14 cellular contexts compared by ENCODE assay signal in the genomic region with DNA sequence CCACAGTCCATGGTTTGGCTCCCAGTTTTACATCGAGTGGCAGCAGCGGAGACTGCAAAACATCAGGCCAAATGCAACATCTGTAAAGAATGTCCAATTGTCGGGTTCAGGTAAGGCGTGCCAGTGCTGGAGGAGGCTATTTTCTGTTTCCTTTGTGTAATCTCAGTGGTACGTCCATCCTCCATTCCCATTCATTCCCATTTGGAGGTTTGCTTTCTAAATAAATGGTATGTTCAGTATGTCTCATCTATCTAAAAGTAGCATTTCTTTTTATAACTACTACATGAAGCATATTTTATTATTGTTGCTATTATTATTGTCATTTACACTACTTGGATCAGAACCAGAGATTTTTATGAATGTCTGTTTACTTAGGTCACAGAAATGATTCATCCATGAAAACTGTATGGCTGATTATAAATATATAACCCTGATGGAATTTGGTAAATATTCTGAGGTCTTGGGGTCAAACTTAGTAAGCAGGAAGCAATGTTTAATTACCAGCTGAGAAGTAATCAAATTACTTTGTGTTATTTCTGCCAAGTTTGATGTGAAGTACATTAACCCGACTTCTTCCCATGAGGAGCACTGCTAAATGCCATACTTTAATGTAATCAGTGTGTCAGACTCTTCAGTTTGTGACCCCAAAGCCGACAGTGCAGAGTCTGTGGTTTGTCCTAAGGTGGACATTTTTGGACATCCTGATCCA.
DNase-seq lines count a peak whose midpoint lies in the region; ATAC-seq, FAIRE-seq and TF ChIP-seq lines count a peak whose summit lies in the region.
"Had no signal": no experiment of that assay in that cellular context is flagged by ENCODE, and none has a peak within 500 bp of the region (broad histone marks: within the 10 kb centered on the region; RNA-seq: fewer than 3 reads in every experiment).

No MANE protein-coding gene starts in this region.

- no peak for FAIRE-seq in endothelial cell of umbilical vein (lab: Jason Lieb, UNC)
- FAIRE-seq: frontal cortex had no signal

- H3K79me2 ChIP-seq in PC-9 (ENCODE audit: low read depth) (no peaks in the 10 kb centered on the region), endothelial cell of umbilical vein (ENCODE audit: control insufficient read depth, insufficient read depth, low read length) (no peaks in the 10 kb centered on the region), smooth muscle cell (ENCODE audit: low read depth) (no peaks in the 10 kb centered on the region)

- H3K4me1 ChIP-seq in PC-9 (replicated peaks; ENCODE audit: insufficient read depth) (peaks cover 30% of the 10 kb centered on the region), endothelial cell of umbilical vein (ENCODE audit: control insufficient read depth, extremely low read depth, insufficient read depth, low read length) (peaks cover 11% of the 10 kb centered on the region), smooth muscle cell (ENCODE audit: low read depth) (no peaks in the 10 kb centered on the region), right cardiac atrium (ENCODE audit: control insufficient read depth, insufficient read depth, low read length) (no peaks in the 10 kb centered on the region)
- H3K4me1 ChIP-seq: Caco-2 had no signal

- H3K4me3 ChIP-seq in PC-9: no peak overlapping the region
- no peak overlapping the region for H3K4me3 ChIP-seq in endothelial cell of umbilical vein (replicated peaks in 1 of 3; ENCODE audit: insufficient read depth in 1 of 3, low read depth in 1 of 3, low read length in 3 of 3)
- no peak overlapping the region for H3K4me3 ChIP-seq in smooth muscle cell
- H3K4me3 ChIP-seq in right cardiac atrium (ENCODE audit: low read length): no peak overlapping the region

- CTCF ChIA-PET in PC-9 (lab: Charles Lee) (no interaction called here), endothelial cell of umbilical vein (lab: Charles Lee) (no interaction called here)

- H3K9me3 ChIP-seq in PC-9 (ENCODE audit: insufficient read depth, low read depth): peaks cover 6% of the 10 kb centered on the region
- no peaks in the 10 kb centered on the region for H3K9me3 ChIP-seq in endothelial cell of umbilical vein (replicated peaks; ENCODE audit: control insufficient read depth, insufficient read depth, low read length)
- no peaks in the 10 kb centered on the region for H3K9me3 ChIP-seq in smooth muscle cell (replicated peaks; ENCODE audit: low read depth)
- no peaks in the 10 kb centered on the region for H3K9me3 ChIP-seq in right cardiac atrium (ENCODE audit: control insufficient read depth, low read length)
- H3K9me3 ChIP-seq: Caco-2 had no signal

- H3F3A ChIP-seq in PC-9 (ENCODE audit: insufficient read depth, low read depth) (peaks cover 25% of the 10 kb centered on the region; the same call in 1 of the 2 replicates), smooth muscle cell (ENCODE audit: low read depth) (no peaks in the 10 kb centered on the region)

- H3K36me3 ChIP-seq in PC-9 (ENCODE audit: low read depth): peaks cover 8% of the 10 kb centered on the region; the same call in 1 of the 2 replicates
- peaks cover 3 to 10% of the 10 kb centered on the region in 2 experiments for H3K36me3 ChIP-seq in endothelial cell of umbilical vein (ENCODE audit: control insufficient read depth in 2 of 2, extremely low read depth in 1 of 2, insufficient read depth in 2 of 2, low read length in 2 of 2)
- no peaks in the 10 kb centered on the region for H3K36me3 ChIP-seq in smooth muscle cell (ENCODE audit: low read depth)

- 96% methylated on average over 7 of the region's 7 CpGs for WGBS in smooth muscle cell (ENCODE audit: low lambda C conversion rate)
- 88% methylated on average over 7 of the region's 7 CpGs for WGBS in right cardiac atrium

- no peak for TF ChIP-seq CTCF in PC-9 (conservative IDR thresholded peaks at IDR 0.05)
- TF ChIP-seq CTCF in endothelial cell of umbilical vein (IDR thresholded peaks at IDR 0.05; ENCODE audit: extremely low read depth in 1 of 2, insufficient read depth in 1 of 2, low read depth in 1 of 2, low read length in 2 of 2): no peak
- TF ChIP-seq CTCF in GM20000 (IDR thresholded peaks at IDR 0.05; ENCODE audit: extremely low read depth, missing control alignments): no peak
- TF ChIP-seq CTCF in smooth muscle cell (IDR thresholded peaks at IDR 0.05; ENCODE audit: borderline replicate concordance, insufficient read depth, poor library complexity, severe bottlenecking): no peak

- no peaks in the 10 kb centered on the region for H3K9me2 ChIP-seq in PC-9 (ENCODE audit: insufficient read depth)

- no peaks in the 10 kb centered on the region for H3K9me1 ChIP-seq in endothelial cell of umbilical vein (replicated peaks; ENCODE audit: control insufficient read depth, extremely low read depth, insufficient read depth, low read length)

- H3K27me3 ChIP-seq in PC-9 (ENCODE audit: insufficient read depth, low read depth) (no peaks in the 10 kb centered on the region), endothelial cell of umbilical vein (ENCODE audit: control insufficient read depth in 2 of 2, insufficient read depth in 2 of 2, low read length in 2 of 2) (no peaks in the 10 kb centered on the region), smooth muscle cell (ENCODE audit: low read depth) (no peaks in the 10 kb centered on the region), right cardiac atrium (ENCODE audit: control insufficient read depth, insufficient read depth) (no peaks in the 10 kb centered on the region)

- POLR2A ChIA-PET in PC-9 (lab: Charles Lee; ENCODE audit: unreplicated experiment): no interaction called here
- POLR2A ChIA-PET in endothelial cell of umbilical vein (lab: Charles Lee): no interaction called here

- intact Hi-C loops in PC-9 (cut with micrococcal nuclease; ENCODE audit: unreplicated experiment): loop anchor here (5.0 to 10.0 kb wide), 2 partner anchors 134 to 227 kb away; no protein-coding TSS in a partner anchor
- intact Hi-C loops in endothelial cell of umbilical vein (cut with micrococcal nuclease): no loop called here
- intact Hi-C loops in right cardiac atrium (cut with DNase I): no loop called here

- TF ChIP-seq POLR2A in endothelial cell of umbilical vein (IDR thresholded peaks at IDR 0.05; ENCODE audit: low read depth, low read length): no peak

- H2AFZ ChIP-seq in PC-9: no peak overlapping the region
- H2AFZ ChIP-seq in endothelial cell of umbilical vein (ENCODE audit: low read depth, low read length): no peak overlapping the region
- no peak overlapping the region for H2AFZ ChIP-seq in smooth muscle cell (ENCODE audit: low read depth)

- H3K4me2 ChIP-seq in PC-9 (peak overlapping the region; percentile 33), endothelial cell of umbilical vein (ENCODE audit: insufficient read depth, low read length) (peak overlapping the region; percentile 50), smooth muscle cell (no peak overlapping the region)

- BruUV-seq in PC-9 (replicated peaks; lab: Mats Ljungman, UMichigan) (no TSS peak), endothelial cell of umbilical vein (replicated peaks; lab: Mats Ljungman, UMichigan) (no TSS peak)

- no peak for ATAC-seq in GM18867 (IDR thresholded peaks at IDR 0.05; ENCODE audit: unreplicated experiment)
- no peak for ATAC-seq in right cardiac atrium
- ATAC-seq: naive thymus-derived CD4-positive, alpha-beta T cell; sciatic nerve had no signal

- H4K20me1 ChIP-seq in PC-9 (ENCODE audit: insufficient read depth) (no peaks in the 10 kb centered on the region), endothelial cell of umbilical vein (replicated peaks; ENCODE audit: control insufficient read depth, extremely low read depth, insufficient read depth, low read length) (no peaks in the 10 kb centered on the region), smooth muscle cell (ENCODE audit: low read depth) (no peaks in the 10 kb centered on the region)

- dilution Hi-C loops in endothelial cell of umbilical vein (cut with MboI; ENCODE audit: extremely low pct_ligation_motif_present, low sequenced_read_pairs): no loop called here

- H3K9ac ChIP-seq in endothelial cell of umbilical vein (replicated peaks; ENCODE audit: extremely low read depth, insufficient read depth, low read length) (no peak overlapping the region), smooth muscle cell (ENCODE audit: low read depth) (no peak overlapping the region)

- DNase-seq in GM03348 (ENCODE audit: low spot score): peak; percentile 64
- DNase-seq in PC-9: peak; percentile 13 to 92
- peak; percentile 21 for DNase-seq in endothelial cell of umbilical vein (ENCODE audit: low read depth, low spot score)
- peak; percentile 88 for DNase-seq in renal cortical epithelial cell (ENCODE audit: low read depth)
- DNase-seq in GM20000 (ENCODE audit: low spot score): no peak
- DNase-seq in smooth muscle cell (lab: John Stamatoyannopoulos, UW; ENCODE audit: unreplicated experiment): no peak
- no peak for DNase-seq in right cardiac atrium
- DNase-seq: activated effector memory CD4-positive, alpha-beta T cell treated with Interleukin-2 at 50 U/mL for 16 hours; Caco-2; KBM-7; naive thymus-derived CD4-positive, alpha-beta T cell had no signal

- H3K27ac ChIP-seq in PC-9: peak overlapping the region; percentile 37
- peak overlapping the region; percentile 26 for H3K27ac ChIP-seq in endothelial cell of umbilical vein (ENCODE audit: insufficient read depth, low read depth, low read length)
- H3K27ac ChIP-seq in smooth muscle cell (ENCODE audit: low read depth): no peak overlapping the region
- no peak overlapping the region for H3K27ac ChIP-seq in right cardiac atrium (ENCODE audit: low read length)

TF ChIP-seq in endothelial cell of umbilical vein, 7 proteins besides CTCF, POLR2A, EP300 and RAD21:
- no peak for TF ChIP-seq MAX (IDR thresholded peaks at IDR 0.05; ENCODE audit: insufficient read depth, insufficient read length)
- TF ChIP-seq JUN (IDR thresholded peaks at IDR 0.05; ENCODE audit: borderline replicate concordance, insufficient read depth, insufficient read length, low read depth): peak; percentile 67
- TF ChIP-seq FOS (IDR thresholded peaks at IDR 0.05; ENCODE audit: borderline replicate concordance, insufficient read depth, low read length): peak; percentile 67
- TF ChIP-seq POLR2AphosphoS5 (IDR thresholded peaks at IDR 0.05; ENCODE audit: insufficient read depth, low read depth, low read length): no peak

Comparison
In these comparisons a context has a peak if more than half of its experiments do, and no peak if none do; other contexts are left out.
1. DNase-seq: peak in GM03348 (single experiment), PC-9 (2 of 2), endothelial cell of umbilical vein (single experiment) and renal cortical epithelial cell (single experiment); none in GM20000 (single experiment), smooth muscle cell (single experiment) and right cardiac atrium (0 of 3).
2. H3K27ac ChIP-seq: peak in PC-9 (single experiment) and endothelial cell of umbilical vein (single experiment); none in smooth muscle cell (single experiment) and right cardiac atrium (single experiment).